In genomic region chr1:5576111-5577065, GRCh38 we compare ENCODE assay signal across 17 cellular contexts.
DNase-seq lines count a peak whose midpoint lies in the region; TF ChIP-seq lines count a peak whose summit lies in the region.
"Had no signal": no experiment of that assay in that cellular context is flagged by ENCODE, and none has a peak within 500 bp of the region (broad histone marks: within the 10 kb centered on the region; RNA-seq: fewer than 3 reads in every experiment).

No MANE protein-coding gene starts in this region.

- peak; percentile 3 for DNase-seq in activated CD8-positive, alpha-beta memory T cell treated with anti-CD3 and anti-CD28 coated beads, Interleukin-2, amount 50 U/mL, for 48 hours
- no peak for DNase-seq in activated CD8-positive, alpha-beta memory T cell treated with anti-CD3 and anti-CD28 coated beads, Interleukin-2, amount 50 U/mL, for 4 hours
- peak; percentile 16 for DNase-seq in ecto neural progenitor cell (ENCODE audit: low spot score)
- DNase-seq in osteocyte (ENCODE audit: extremely low spot score, unreplicated experiment), result peak; percentile 64
- peak; percentile 37 to 49 for DNase-seq in vagina (ENCODE audit: extremely low spot score in 2 of 2)
- DNase-seq in activated naive CD4-positive, alpha-beta T cell treated with Interleukin-2 at 50 U/mL for 16 hours, result no peak
- no peak for DNase-seq in NCI-H1930 (lab: John Stamatoyannopoulos, UW)
- no peak for DNase-seq in DMS153 (lab: John Stamatoyannopoulos, UW)
- DNase-seq: 8988T; C1 segment of cervical spinal cord; Caco-2; CD4-positive, alpha-beta T cell; DMS79; GDM1; GM23248; HCEC 1CT had no signal

- no peaks in the 10 kb centered on the region for H3K27me3 ChIP-seq in vagina

- no peaks in the 10 kb centered on the region for H3K4me1 ChIP-seq in vagina
- H3K4me1 ChIP-seq: Caco-2 had no signal

- TF ChIP-seq CTCF in osteocyte (IDR thresholded peaks at IDR 0.05) (no peak), vagina (IDR thresholded peaks at IDR 0.05) (no peak)

- H3K9me3 Mint-ChIP-seq in osteocyte (ENCODE audit: unreplicated experiment), result peaks cover 41% of the 10 kb centered on the region
- H3K9me3 Mint-ChIP-seq: CD4-positive, alpha-beta T cell had no signal

- H3K27ac Mint-ChIP-seq in osteocyte (ENCODE audit: unreplicated experiment), result no peak overlapping the region
- H3K27ac Mint-ChIP-seq: CD4-positive, alpha-beta T cell had no signal

- no peaks in the 10 kb centered on the region for H3K27me3 Mint-ChIP-seq in osteocyte (ENCODE audit: unreplicated experiment)

- H3K9me3 ChIP-seq in vagina, result no peaks in the 10 kb centered on the region
- H3K9me3 ChIP-seq: Caco-2 had no signal

- intact Hi-C loops in vagina (cut with DNase I), result no loop called here

- H3K36me3 Mint-ChIP-seq in osteocyte (ENCODE audit: unreplicated experiment), result no peaks in the 10 kb centered on the region

- H3K36me3 ChIP-seq in vagina, result no peaks in the 10 kb centered on the region

- no peak overlapping the region for H3K27ac ChIP-seq in vagina
- H3K27ac ChIP-seq: GM23248, HL-60 had no signal

- H3K4me3 ChIP-seq in vagina, result no peak overlapping the region
- H3K4me3 ChIP-seq: GM23248 had no signal

- H3K4me1 Mint-ChIP-seq in osteocyte (ENCODE audit: unreplicated experiment), result no peaks in the 10 kb centered on the region

- TF ChIP-seq POLR2A in vagina (IDR thresholded peaks at IDR 0.05), result no peak

- no peak overlapping the region for H3K4me3 Mint-ChIP-seq in osteocyte (ENCODE audit: unreplicated experiment)
- H3K4me3 Mint-ChIP-seq: CD4-positive, alpha-beta T cell had no signal

Comparison
In these comparisons a context has a peak if more than half of its experiments do, and no peak if none do; other contexts are left out.
1. DNase-seq: peak in activated CD8-positive, alpha-beta memory T cell treated with anti-CD3 and anti-CD28 coated beads, Interleukin-2, amount 50 U/mL, for 48 hours (single experiment), ecto neural progenitor cell (single experiment), osteocyte (single experiment) and vagina (2 of 2); none in activated CD8-positive, alpha-beta memory T cell treated with anti-CD3 and anti-CD28 coated beads, Interleukin-2, amount 50 U/mL, for 4 hours (single experiment), activated naive CD4-positive, alpha-beta T cell treated with Interleukin-2 at 50 U/mL for 16 hours (single experiment), NCI-H1930 (0 of 2) and DMS153 (single experiment).